11 cellular contexts compared by ENCODE assay signal in genomic region chr9:71703172-71703872, GRCh38.
DNase-seq lines count a peak whose midpoint lies in the region; ATAC-seq, FAIRE-seq and TF ChIP-seq lines count a peak whose summit lies in the region.
"Had no signal": no experiment of that assay in that cellular context is flagged by ENCODE, and none has a peak within 500 bp of the region (broad histone marks: within the 10 kb centered on the region; RNA-seq: fewer than 3 reads in every experiment).

No MANE protein-coding gene starts in this region.

- H3K36me3 ChIP-seq in GM23248 (ENCODE audit: low read depth) (peaks cover 47% of the 10 kb centered on the region), bronchial epithelial cell (ENCODE audit: control insufficient read depth, insufficient read depth, low read length) (peaks cover 5% of the 10 kb centered on the region), PC-3 (ENCODE audit: low read depth, low read length) (peaks cover 7% of the 10 kb centered on the region; the same call in 1 of the 2 replicates)

- peak overlapping the region; percentile 32 for H3K27ac Mint-ChIP-seq in memory B cell

- H3K9me3 Mint-ChIP-seq in memory B cell, result no peaks in the 10 kb centered on the region
- H3K9me3 Mint-ChIP-seq: activated B cell treated with CpG ODN at 0.5 μM for 24 hours had no signal

- H3K36me3 Mint-ChIP-seq in memory B cell, result peaks cover 34% of the 10 kb centered on the region

- peaks cover 6% of the 10 kb centered on the region for H3K4me1 ChIP-seq in GM23248 (ENCODE audit: insufficient read depth)
- no peaks in the 10 kb centered on the region for H3K4me1 ChIP-seq in PC-3 (ENCODE audit: insufficient read depth, low read length)

- H3K4me1 Mint-ChIP-seq in memory B cell, result no peaks in the 10 kb centered on the region
- H3K4me1 Mint-ChIP-seq: activated B cell treated with CpG ODN at 0.5 μM for 24 hours had no signal

- TF ChIP-seq CTCF in bronchial epithelial cell (IDR thresholded peaks at IDR 0.05; ENCODE audit: insufficient read depth, low read length, severe bottlenecking) (no peak), PC-3 (conservative IDR thresholded peaks at IDR 0.05; ENCODE audit: low read depth, low read length) (no peak)

- in situ Hi-C loops in GM23248 (cut with MboI), result loop anchor here (10.0 kb wide), 1 partner anchor 99 kb away; no protein-coding TSS in a partner anchor

- POLR2A ChIA-PET in PC-3 (lab: Charles Lee; ENCODE audit: unreplicated experiment), result no interaction called here

- WGBS in GM23248 (ENCODE audit: low coverage in 1 of 2, low lambda C conversion rate in 2 of 2, missing lambda C conversion rate in 2 of 2), 2 experiments, result 69 to 71% methylated on average over 6 of the region's 6 CpGs

- no peak for ATAC-seq in memory B cell (ENCODE audit: low read depth)
- no peak for ATAC-seq in GM21723 (IDR thresholded peaks at IDR 0.05; ENCODE audit: unreplicated experiment)
- no peak for ATAC-seq in PC-3

- peaks cover 2% of the 10 kb centered on the region for H3F3A ChIP-seq in GM23248 (ENCODE audit: insufficient read depth)
- H3F3A ChIP-seq in PC-3 (ENCODE audit: low read length, unreplicated experiment), result no peaks in the 10 kb centered on the region

- H3K27me3 ChIP-seq in GM23248 (replicated peaks; ENCODE audit: insufficient read depth) (no peaks in the 10 kb centered on the region), bronchial epithelial cell (ENCODE audit: control insufficient read depth, insufficient read depth, low read length) (no peaks in the 10 kb centered on the region), PC-3 (ENCODE audit: low read length) (no peaks in the 10 kb centered on the region)

- H3K4me3 ChIP-seq in GM23248 (no peak overlapping the region), bronchial epithelial cell (ENCODE audit: low read depth, low read length) (no peak overlapping the region), PC-3 (ENCODE audit: low read length) (no peak overlapping the region)

- H3K9ac ChIP-seq in GM23248 (no peak overlapping the region), PC-3 (ENCODE audit: low read length) (no peak overlapping the region)

- H3K4me2 ChIP-seq in GM23248 (ENCODE audit: unreplicated experiment) (no peak overlapping the region), PC-3 (ENCODE audit: low read length) (no peak overlapping the region)

- DNase-seq in Ammon's horn (ENCODE audit: low spot score) (peak; percentile 32), GM23248 (peak; percentile 54), bronchial epithelial cell (ENCODE audit: low read depth) (peak; percentile 80), memory B cell (ENCODE audit: low spot score in 2 of 2) (no peak), mesenteric fat pad (ENCODE audit: low spot score) (no peak), NCI-H187 (lab: John Stamatoyannopoulos, UW) (no peak), PC-3 (no peak)
- DNase-seq: activated B cell treated with CpG ODN at 0.5 μM for 24 hours, NCI-H526 had no signal

- intact Hi-C loops in PC-3 (cut with micrococcal nuclease), result no loop called here

- H3K27me3 Mint-ChIP-seq in memory B cell, result no peaks in the 10 kb centered on the region
- H3K27me3 Mint-ChIP-seq: activated B cell treated with CpG ODN at 0.5 μM for 24 hours had no signal

- CTCF ChIA-PET in PC-3 (lab: Charles Lee), result no interaction called here

- H3K9me2 ChIP-seq in GM23248 (ENCODE audit: insufficient read depth), result no peaks in the 10 kb centered on the region
- no peaks in the 10 kb centered on the region for H3K9me2 ChIP-seq in PC-3 (replicated peaks; ENCODE audit: low read length)

- H3K9me3 ChIP-seq in GM23248 (ENCODE audit: low read depth) (no peaks in the 10 kb centered on the region), PC-3 (ENCODE audit: low read length) (no peaks in the 10 kb centered on the region)

- H2AFZ ChIP-seq in GM23248, result no peak overlapping the region
- no peak overlapping the region for H2AFZ ChIP-seq in PC-3 (ENCODE audit: low read length)

- BruUV-seq in PC-3 (replicated peaks; lab: Mats Ljungman, UMichigan), result no TSS peak

- no peaks in the 10 kb centered on the region for H4K20me1 ChIP-seq in GM23248 (ENCODE audit: insufficient read depth)
- no peaks in the 10 kb centered on the region for H4K20me1 ChIP-seq in PC-3 (ENCODE audit: low read length)

- FAIRE-seq in bronchial epithelial cell (lab: Jason Lieb, UNC), result no peak
- FAIRE-seq: islet of Langerhans had no signal

- H3K4me3 Mint-ChIP-seq in memory B cell, result no peak overlapping the region
- H3K4me3 Mint-ChIP-seq: activated B cell treated with CpG ODN at 0.5 μM for 24 hours had no signal

- no peak overlapping the region for H3K27ac ChIP-seq in GM23248
- no peak overlapping the region for H3K27ac ChIP-seq in PC-3 (ENCODE audit: low read length)

- H3K79me2 ChIP-seq in GM23248 (ENCODE audit: insufficient read depth), result no peaks in the 10 kb centered on the region
- H3K79me2 ChIP-seq in PC-3 (ENCODE audit: low read length), result no peaks in the 10 kb centered on the region

Comparison
In these comparisons a context has a peak if more than half of its experiments do, and no peak if none do; other contexts are left out.
1. DNase-seq: peak in Ammon's horn (single experiment), GM23248 (single experiment) and bronchial epithelial cell (single experiment); none in memory B cell (0 of 2), mesenteric fat pad (single experiment), NCI-H187 (0 of 2) and PC-3 (single experiment).